Comparison of ENCODE assay signal across 10 cellular contexts in the genomic region with DNA sequence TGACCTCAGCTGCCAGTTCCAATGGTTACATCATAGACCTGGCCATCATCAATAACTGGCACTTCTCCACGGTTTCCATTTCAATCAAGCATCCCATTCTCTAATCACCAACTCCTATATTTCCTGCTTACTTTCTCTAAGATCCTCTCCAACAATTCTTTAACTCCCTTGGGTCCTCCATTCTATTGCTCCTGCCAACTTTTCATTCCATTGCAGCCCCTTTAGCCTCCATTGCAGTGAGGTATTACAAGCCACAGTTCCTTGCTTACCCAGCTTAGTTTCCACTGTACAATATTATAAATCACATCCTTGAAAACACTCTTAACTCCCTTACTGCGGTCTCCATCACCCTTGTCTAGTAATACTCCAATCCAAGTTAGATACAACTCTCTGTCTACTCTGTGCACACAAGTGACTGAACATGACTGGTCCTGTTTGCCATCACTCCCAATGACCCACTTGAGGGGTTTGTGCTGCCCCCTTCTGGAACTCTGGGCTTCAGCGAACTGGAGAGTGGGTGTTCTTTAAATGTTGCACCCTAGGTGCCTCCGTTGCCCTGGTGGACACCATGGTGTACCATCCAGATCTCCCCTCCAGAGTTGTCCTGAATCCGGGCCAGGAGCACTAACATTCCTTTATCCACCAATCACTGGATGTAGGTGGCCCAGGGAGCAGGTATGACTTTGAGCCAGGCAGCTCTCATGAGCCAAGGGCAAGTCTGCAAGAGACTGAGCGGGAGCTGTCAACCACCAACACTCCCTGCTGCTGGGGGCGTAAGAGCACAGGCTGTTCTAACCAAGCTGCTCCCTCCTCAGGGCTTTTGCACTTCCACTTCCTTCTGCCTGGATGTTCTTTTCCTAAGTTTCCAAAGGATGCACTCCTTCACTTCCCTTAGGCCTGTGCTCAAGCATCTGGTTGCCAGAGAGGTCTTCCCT. TPM values are rescaled to one million over a fixed set of nuclear protein-coding genes. Genes with fewer than 3 reads are reported as not detected.
DNase-seq lines count a peak whose midpoint lies in the region; ATAC-seq and TF ChIP-seq lines count a peak whose summit lies in the region.
"Had no signal": no experiment of that assay in that cellular context is flagged by ENCODE, and none has a peak within 500 bp of the region (broad histone marks: within the 10 kb centered on the region; RNA-seq: fewer than 3 reads in every experiment).

No MANE protein-coding gene starts in this region.

- no peak overlapping the region for H3K4me2 ChIP-seq in SK-N-SH
- H3K4me2 ChIP-seq: BLaER1 had no signal

- H3K36me3 ChIP-seq in SK-N-SH (replicated peaks in 1 of 2; ENCODE audit: control insufficient read depth in 1 of 2, insufficient read depth in 2 of 2, low read length in 1 of 2) (no peaks in the 10 kb centered on the region), WERI-Rb-1 (no peaks in the 10 kb centered on the region)
- H3K36me3 ChIP-seq: BLaER1 had no signal

- POLR2A ChIA-PET in SK-N-SH (lab: Yijun Ruan, JAX), result no interaction called here

- H3K27me3 ChIP-seq in SK-N-SH (ENCODE audit: insufficient read depth) (no peaks in the 10 kb centered on the region), WERI-Rb-1 (ENCODE audit: insufficient read depth, low read depth, severe bottlenecking) (no peaks in the 10 kb centered on the region)
- H3K27me3 ChIP-seq: BLaER1 had no signal

- 64% methylated on average over 4 of the region's 7 CpGs for WGBS in SK-N-SH (ENCODE audit: low lambda C conversion rate)

- H3K4me3 ChIP-seq in SK-N-SH (ENCODE audit: low read depth in 2 of 2, low read length in 1 of 2) (no peak overlapping the region), WERI-Rb-1 (ENCODE audit: low read depth, low read length) (no peak overlapping the region)
- H3K4me3 ChIP-seq: BLaER1 had no signal

- no peak overlapping the region for H3K9ac ChIP-seq in SK-N-SH
- H3K9ac ChIP-seq: BLaER1 had no signal

- TF ChIP-seq CTCF in SK-N-SH (IDR thresholded peaks at IDR 0.05) (peak; percentile 27; the same call in 1 of the 2 replicates), WERI-Rb-1 (IDR thresholded peaks at IDR 0.05; ENCODE audit: low read depth, low read length) (peak; percentile 52)

- 0 out of 4 replicates have a peak, but pooled peaks cover 0 to 9% of the 10 kb centered on the region in 2 experiments for H3K4me1 ChIP-seq in SK-N-SH (ENCODE audit: control insufficient read depth in 1 of 2, insufficient read depth in 2 of 2, low read depth in 1 of 2, low read length in 1 of 2)
- H3K4me1 ChIP-seq: BLaER1 had no signal

- TF ChIP-seq RAD21 in SK-N-SH (IDR thresholded peaks at IDR 0.05; ENCODE audit: low read length), result no peak

- H2AFZ ChIP-seq in SK-N-SH (ENCODE audit: low read depth), result no peak overlapping the region

- H3K9me3 ChIP-seq in SK-N-SH, result no peaks in the 10 kb centered on the region
- no peaks in the 10 kb centered on the region for H3K9me3 ChIP-seq in WERI-Rb-1 (ENCODE audit: severe bottlenecking)
- H3K9me3 ChIP-seq: BLaER1 had no signal

- no peak overlapping the region for H3K27ac ChIP-seq in SK-N-SH (ENCODE audit: low read depth in 2 of 2, low read length in 1 of 2)
- H3K27ac ChIP-seq in WERI-Rb-1, result no peak overlapping the region
- H3K27ac ChIP-seq: BLaER1, VCaP had no signal

- ATAC-seq in SK-N-SH treated with all-trans-retinoic acid at 6 μM for 48 hours, result no peak; the same call in 2 of the 3 replicates

- DNase-seq in SK-N-SH (no peak), WERI-Rb-1 (peak; percentile 42), glomerular visceral epithelial cell (ENCODE audit: extremely low spot score) (no peak), foreskin melanocyte (no peak), NCI-H2171 (lab: John Stamatoyannopoulos, UW) (no peak)
- DNase-seq in effector CD8-positive, alpha-beta T cell (lab: John Stamatoyannopoulos, UW), result peak; percentile 43
- peak; percentile 24 to 47 for DNase-seq in stimulated activated CD8-positive, alpha-beta memory T cell treated with anti-CD3 and anti-CD28 coated beads, Interleukin-2, amount 100 ng/mL, for 1 hour (ENCODE audit: low read depth in 2 of 2)

- CTCF ChIA-PET in SK-N-SH (lab: Yijun Ruan, JAX), result interaction anchor here (1.4 to 1.5 kb wide), 3 partner anchors 9 to 22 kb away, joined by 3 to 6 read pairs (median 3); no protein-coding TSS in a partner anchor

- H3K9me2 ChIP-seq in SK-N-SH, result no peaks in the 10 kb centered on the region

- H4K20me1 ChIP-seq in SK-N-SH (ENCODE audit: insufficient read depth), result no peaks in the 10 kb centered on the region
- H4K20me1 ChIP-seq: BLaER1 had no signal

- no peak for TF ChIP-seq EP300 in SK-N-SH (IDR thresholded peaks at IDR 0.05; ENCODE audit: borderline replicate concordance in 1 of 2, low read depth in 1 of 2, low read length in 1 of 2)

- H3K79me2 ChIP-seq in SK-N-SH (ENCODE audit: insufficient read depth), result no peaks in the 10 kb centered on the region

- peaks cover 9% of the 10 kb centered on the region for H3F3A ChIP-seq in SK-N-SH (replicated peaks; ENCODE audit: insufficient read depth)

TF ChIP-seq in SK-N-SH, 30 proteins besides CTCF, POLR2A, EP300 and RAD21 (continues in another document):
- no peak for TF ChIP-seq NFIC (IDR thresholded peaks at IDR 0.05; ENCODE audit: borderline replicate concordance)
- TF ChIP-seq JUND (IDR thresholded peaks at IDR 0.05), result no peak
- no peak for TF ChIP-seq GABPA (IDR thresholded peaks at IDR 0.05; ENCODE audit: low read depth)
- TF ChIP-seq, protein P1, sequence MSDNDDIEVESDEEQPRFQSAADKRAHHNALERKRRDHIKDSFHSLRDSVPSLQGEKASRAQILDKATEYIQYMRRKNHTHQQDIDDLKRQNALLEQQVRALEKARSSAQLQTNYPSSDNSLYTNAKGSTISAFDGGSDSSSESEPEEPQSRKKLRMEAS (IDR thresholded peaks at IDR 0.05; ENCODE audit: low read depth), result no peak

TF ChIP-seq in SK-N-SH treated with all-trans-retinoic acid at 6 μM for 48 hours, 23 proteins besides CTCF, POLR2A, EP300 and RAD21 (continues in another document):
- TF ChIP-seq, protein P2, sequence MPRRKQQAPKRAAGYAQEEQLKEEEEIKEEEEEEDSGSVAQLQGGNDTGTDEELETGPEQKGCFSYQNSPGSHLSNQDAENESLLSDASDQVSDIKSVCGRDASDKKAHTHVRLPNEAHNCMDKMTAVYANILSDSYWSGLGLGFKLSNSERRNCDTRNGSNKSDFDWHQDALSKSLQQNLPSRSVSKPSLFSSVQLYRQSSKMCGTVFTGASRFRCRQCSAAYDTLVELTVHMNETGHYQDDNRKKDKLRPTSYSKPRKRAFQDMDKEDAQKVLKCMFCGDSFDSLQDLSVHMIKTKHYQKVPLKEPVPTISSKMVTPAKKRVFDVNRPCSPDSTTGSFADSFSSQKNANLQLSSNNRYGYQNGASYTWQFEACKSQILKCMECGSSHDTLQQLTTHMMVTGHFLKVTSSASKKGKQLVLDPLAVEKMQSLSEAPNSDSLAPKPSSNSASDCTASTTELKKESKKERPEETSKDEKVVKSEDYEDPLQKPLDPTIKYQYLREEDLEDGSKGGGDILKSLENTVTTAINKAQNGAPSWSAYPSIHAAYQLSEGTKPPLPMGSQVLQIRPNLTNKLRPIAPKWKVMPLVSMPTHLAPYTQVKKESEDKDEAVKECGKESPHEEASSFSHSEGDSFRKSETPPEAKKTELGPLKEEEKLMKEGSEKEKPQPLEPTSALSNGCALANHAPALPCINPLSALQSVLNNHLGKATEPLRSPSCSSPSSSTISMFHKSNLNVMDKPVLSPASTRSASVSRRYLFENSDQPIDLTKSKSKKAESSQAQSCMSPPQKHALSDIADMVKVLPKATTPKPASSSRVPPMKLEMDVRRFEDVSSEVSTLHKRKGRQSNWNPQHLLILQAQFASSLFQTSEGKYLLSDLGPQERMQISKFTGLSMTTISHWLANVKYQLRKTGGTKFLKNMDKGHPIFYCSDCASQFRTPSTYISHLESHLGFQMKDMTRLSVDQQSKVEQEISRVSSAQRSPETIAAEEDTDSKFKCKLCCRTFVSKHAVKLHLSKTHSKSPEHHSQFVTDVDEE (CRISPR knock-in tag; IDR thresholded peaks at IDR 0.05), result no peak
- TF ChIP-seq TCF4 (CRISPR knock-in tag; IDR thresholded peaks at IDR 0.05; ENCODE audit: borderline replicate concordance), result no peak
- no peak for TF ChIP-seq CSDC2 (CRISPR knock-in tag; IDR thresholded peaks at IDR 0.05)
- TF ChIP-seq ARNTL (CRISPR knock-in tag; IDR thresholded peaks at IDR 0.05; ENCODE audit: borderline replicate concordance, low read depth), result no peak
- TF ChIP-seq, protein P3, sequence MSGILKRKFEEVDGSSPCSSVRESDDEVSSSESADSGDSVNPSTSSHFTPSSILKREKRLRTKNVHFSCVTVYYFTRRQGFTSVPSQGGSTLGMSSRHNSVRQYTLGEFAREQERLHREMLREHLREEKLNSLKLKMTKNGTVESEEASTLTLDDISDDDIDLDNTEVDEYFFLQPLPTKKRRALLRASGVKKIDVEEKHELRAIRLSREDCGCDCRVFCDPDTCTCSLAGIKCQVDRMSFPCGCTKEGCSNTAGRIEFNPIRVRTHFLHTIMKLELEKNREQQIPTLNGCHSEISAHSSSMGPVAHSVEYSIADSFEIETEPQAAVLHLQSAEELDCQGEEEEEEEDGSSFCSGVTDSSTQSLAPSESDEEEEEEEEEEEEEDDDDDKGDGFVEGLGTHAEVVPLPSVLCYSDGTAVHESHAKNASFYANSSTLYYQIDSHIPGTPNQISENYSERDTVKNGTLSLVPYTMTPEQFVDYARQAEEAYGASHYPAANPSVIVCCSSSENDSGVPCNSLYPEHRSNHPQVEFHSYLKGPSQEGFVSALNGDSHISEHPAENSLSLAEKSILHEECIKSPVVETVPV (CRISPR knock-in tag; IDR thresholded peaks at IDR 0.05), result no peak
- no peak for TF ChIP-seq GLIS3 (CRISPR knock-in tag; IDR thresholded peaks at IDR 0.05)
- no peak for TF ChIP-seq PPARA (CRISPR knock-in tag; IDR thresholded peaks at IDR 0.05; ENCODE audit: borderline replicate concordance)
- TF ChIP-seq ZNF565 (CRISPR knock-in tag; conservative IDR thresholded peaks at IDR 0.05; ENCODE audit: low read depth), result no peak
- TF ChIP-seq TOX (CRISPR knock-in tag; IDR thresholded peaks at IDR 0.05; ENCODE audit: borderline replicate concordance), result no peak
- no peak for TF ChIP-seq SNAI2 (CRISPR knock-in tag; IDR thresholded peaks at IDR 0.05)
- TF ChIP-seq ISL1 (CRISPR knock-in tag; IDR thresholded peaks at IDR 0.05), result no peak

RNA-seq across cellular contexts. Expression of a gene that starts 3.7 kb away (rescaled TPM):
- polyA plus RNA-seq in SK-N-SH (2012; rRNA removed), result 0.02 TPM in 1 of 2 replicates, not detected in the other
- polyA plus RNA-seq in SK-N-SH (2012; cell fraction: cytosol; rRNA removed), result not detected in 2 replicates
- polyA plus RNA-seq in SK-N-SH (2012; cell fraction: nucleus; rRNA removed), result 0.07 TPM in 1 of 2 replicates, not detected in the other

RNA-seq across cellular contexts. Expression of a gene that starts 16.9 kb away (rescaled TPM):
- 17.5 and 22.3 TPM in 2 replicates for polyA plus RNA-seq in SK-N-SH (2012; rRNA removed)
- polyA plus RNA-seq in SK-N-SH (2012; cell fraction: cytosol; rRNA removed), result 11.5 and 14.1 TPM in 2 replicates
- polyA plus RNA-seq in SK-N-SH (2012; cell fraction: nucleus; rRNA removed), result 45.9 and 68.6 TPM in 2 replicates

RNA-seq across cellular contexts. Expression of a gene that starts 37.5 kb away (rescaled TPM):
- polyA plus RNA-seq in SK-N-SH (2012; rRNA removed), result 12.6 and 16.8 TPM in 2 replicates
- 21.6 and 29.9 TPM in 2 replicates for polyA plus RNA-seq in SK-N-SH (2012; cell fraction: cytosol; rRNA removed)
- polyA plus RNA-seq in SK-N-SH (2012; cell fraction: nucleus; rRNA removed), result 5.3 and 14.9 TPM in 2 replicates

RNA-seq across cellular contexts. Expression of a gene that starts 48.1 kb away (rescaled TPM):
- 0.03 TPM in 2 replicates for polyA plus RNA-seq in SK-N-SH (2012; rRNA removed)
- 0.07 and 0.09 TPM in 2 replicates for polyA plus RNA-seq in SK-N-SH (2012; cell fraction: cytosol; rRNA removed)
- polyA plus RNA-seq in SK-N-SH (2012; cell fraction: nucleus; rRNA removed), result not detected in 2 replicates

Comparison
In these comparisons a context has a peak if more than half of its experiments do, and no peak if none do; other contexts are left out.
1. DNase-seq: peak in WERI-Rb-1 (single experiment), effector CD8-positive, alpha-beta T cell (single experiment) and stimulated activated CD8-positive, alpha-beta memory T cell treated with anti-CD3 and anti-CD28 coated beads, Interleukin-2, amount 100 ng/mL, for 1 hour (2 of 2); none in SK-N-SH (single experiment), glomerular visceral epithelial cell (single experiment), foreskin melanocyte (single experiment) and NCI-H2171 (single experiment).